ENCODE assay signal across 1 cellular context in genomic region chr6:54813901-54814300, GRCh38.
TF ChIP-seq lines count a peak whose summit lies in the region.

No MANE protein-coding gene starts in this region.

TF ChIP-seq in WTC11, 78 proteins besides CTCF, POLR2A, EP300 and RAD21 (continued from another document):
- TF ChIP-seq USF1 (CRISPR knock-in tag; IDR thresholded peaks at IDR 0.05) (no peak), NR2C2 (CRISPR knock-in tag; IDR thresholded peaks at IDR 0.05) (no peak), ZNF219 (CRISPR knock-in tag; IDR thresholded peaks at IDR 0.05; ENCODE audit: borderline replicate concordance) (no peak), E2F4 (CRISPR knock-in tag; IDR thresholded peaks at IDR 0.05; ENCODE audit: borderline replicate concordance, low read depth) (no peak), HMGA2 (CRISPR knock-in tag; IDR thresholded peaks at IDR 0.05) (no peak), FOXP1 (CRISPR knock-in tag; IDR thresholded peaks at IDR 0.05; ENCODE audit: borderline replicate concordance) (no peak)
